ENCODE assay signal across 24 cellular contexts in genomic region chr2:28209864-28210263, GRCh38.
DNase-seq lines count a peak whose midpoint lies in the region; ATAC-seq, FAIRE-seq and TF ChIP-seq lines count a peak whose summit lies in the region.
"Had no signal": no experiment of that assay in that cellular context is flagged by ENCODE, and none has a peak within 500 bp of the region (broad histone marks: within the 10 kb centered on the region; RNA-seq: fewer than 3 reads in every experiment).

No MANE protein-coding gene starts in this region.

- CTCF ChIA-PET in Caco-2 (lab: Charles Lee) (no interaction called here), endothelial cell of umbilical vein (lab: Charles Lee) (no interaction called here)

- H3K27ac ChIP-seq in endothelial cell of umbilical vein (ENCODE audit: insufficient read depth, low read depth, low read length) (peak overlapping the region; percentile 19), pancreas (no peak overlapping the region)

- POLR2A ChIA-PET in Caco-2 (lab: Charles Lee) (no interaction called here), endothelial cell of umbilical vein (lab: Charles Lee) (no interaction called here)

- FAIRE-seq in endothelial cell of umbilical vein (lab: Jason Lieb, UNC): no peak
- FAIRE-seq in pancreas (lab: Jason Lieb, UNC): peak; percentile 66
- FAIRE-seq in urothelium cell line (lab: Jason Lieb, UNC): no peak
- FAIRE-seq: A204.1 had no signal

- H3K4me3 Mint-ChIP-seq in Caco-2 (ENCODE audit: unreplicated experiment): no peak overlapping the region
- H3K4me3 Mint-ChIP-seq: B cell, CD14-positive monocyte, GM23338 had no signal

- dilution Hi-C loops in endothelial cell of umbilical vein (cut with MboI; ENCODE audit: extremely low pct_ligation_motif_present, low sequenced_read_pairs): no loop called here

- no peaks in the 10 kb centered on the region for H3K27me3 Mint-ChIP-seq in Caco-2 (ENCODE audit: insufficient read depth, unreplicated experiment)
- H3K27me3 Mint-ChIP-seq: B cell had no signal

- TF ChIP-seq POLR2A in endothelial cell of umbilical vein (IDR thresholded peaks at IDR 0.05; ENCODE audit: low read depth, low read length): no peak

- no peaks in the 10 kb centered on the region for H3K9me1 ChIP-seq in endothelial cell of umbilical vein (replicated peaks; ENCODE audit: control insufficient read depth, extremely low read depth, insufficient read depth, low read length)

- H3K9me3 ChIP-seq in Caco-2: no peaks in the 10 kb centered on the region
- no peaks in the 10 kb centered on the region for H3K9me3 ChIP-seq in endothelial cell of umbilical vein (replicated peaks; ENCODE audit: control insufficient read depth, insufficient read depth, low read length)
- H3K9me3 ChIP-seq in pancreas: no peaks in the 10 kb centered on the region

- H3K4me1 ChIP-seq in Caco-2 (peaks cover 18% of the 10 kb centered on the region), endothelial cell of umbilical vein (ENCODE audit: control insufficient read depth, extremely low read depth, insufficient read depth, low read length) (peaks cover 13% of the 10 kb centered on the region), pancreas (no peaks in the 10 kb centered on the region)

- H3K27me3 ChIP-seq in Caco-2 (replicated peaks; ENCODE audit: control insufficient read depth, insufficient read depth, low read length) (no peaks in the 10 kb centered on the region), endothelial cell of umbilical vein (ENCODE audit: control insufficient read depth in 2 of 2, insufficient read depth in 2 of 2, low read length in 2 of 2) (no peaks in the 10 kb centered on the region), pancreas (no peaks in the 10 kb centered on the region)

- BruUV-seq in Caco-2 (replicated peaks; lab: Mats Ljungman, UMichigan) (no TSS peak), endothelial cell of umbilical vein (replicated peaks; lab: Mats Ljungman, UMichigan) (no TSS peak)

- peaks cover 25% of the 10 kb centered on the region for H3K4me1 Mint-ChIP-seq in Caco-2 (ENCODE audit: low read depth, unreplicated experiment)
- H3K4me1 Mint-ChIP-seq: B cell, GM23338 had no signal

- no peak for DNase-seq in Caco-2
- DNase-seq in MV-4-11 (lab: John Stamatoyannopoulos, UW): peak; percentile 15
- peak; percentile 60 for DNase-seq in endothelial cell of umbilical vein (ENCODE audit: low read depth, low spot score)
- DNase-seq in pancreas: no peak
- DNase-seq in AG08395 (ENCODE audit: low spot score): no peak
- no peak for DNase-seq in NCI-H2029 (lab: John Stamatoyannopoulos, UW)
- no peak for DNase-seq in urothelium cell line (ENCODE audit: low spot score)
- no peak for DNase-seq in SIG-M5 treated with dmso at 0.1 percent for 504 hours (lab: John Stamatoyannopoulos, UW; ENCODE audit: unreplicated experiment)
- DNase-seq: EL; HCEC 1CT; Karpas-422; NCI-H1092; NCI-H1436 treated with DMSO at 0.1 percent for 48 hours; NCI-H1930; NCI-H226; NCI-H510A treated with DMSO at 0.1 percent for 48 hours; NCI-H774; NK-92 treated with Interleukin-12 subunit alpha and Interleukin-12 subunit beta, amount 100 ng/mL, for 24 hours; SIG-M5 had no signal

- no peak overlapping the region for H2AFZ ChIP-seq in endothelial cell of umbilical vein (ENCODE audit: low read depth, low read length)
- H2AFZ ChIP-seq: GM23338 had no signal

- peak overlapping the region; percentile 25 for H3K4me2 ChIP-seq in endothelial cell of umbilical vein (ENCODE audit: insufficient read depth, low read length)
- H3K4me2 ChIP-seq: GM23338 had no signal

- H3K4me3 ChIP-seq in Caco-2 (ENCODE audit: low read depth, low read length) (no peak overlapping the region), endothelial cell of umbilical vein (replicated peaks in 1 of 3; ENCODE audit: insufficient read depth in 1 of 3, low read depth in 1 of 3, low read length in 3 of 3) (no peak overlapping the region), pancreas (no peak overlapping the region)
- H3K4me3 ChIP-seq: GM23338 had no signal

- H3K36me3 ChIP-seq in Caco-2 (ENCODE audit: control insufficient read depth, insufficient read depth, low read length) (no peaks in the 10 kb centered on the region), endothelial cell of umbilical vein (ENCODE audit: control insufficient read depth in 2 of 2, extremely low read depth in 1 of 2, insufficient read depth in 2 of 2, low read length in 2 of 2) (no peaks in the 10 kb centered on the region), pancreas (no peaks in the 10 kb centered on the region)

- H3K36me3 Mint-ChIP-seq in Caco-2 (ENCODE audit: insufficient read depth, unreplicated experiment): no peaks in the 10 kb centered on the region

- no peaks in the 10 kb centered on the region for H3K79me2 ChIP-seq in endothelial cell of umbilical vein (ENCODE audit: control insufficient read depth, insufficient read depth, low read length)

- ATAC-seq in pancreas: no peak
- ATAC-seq: GM23338, SK-N-SH treated with all-trans-retinoic acid at 6 μM for 48 hours had no signal

- TF ChIP-seq CTCF in Caco-2 (IDR thresholded peaks at IDR 0.05; ENCODE audit: insufficient read depth in 1 of 2, low read depth in 1 of 2, low read length in 1 of 2, severe bottlenecking in 1 of 2, unreplicated experiment in 1 of 2): no peak
- no peak for TF ChIP-seq CTCF in endothelial cell of umbilical vein (IDR thresholded peaks at IDR 0.05; ENCODE audit: extremely low read depth in 1 of 2, insufficient read depth in 1 of 2, low read depth in 1 of 2, low read length in 2 of 2)
- no peak for TF ChIP-seq CTCF in pancreas (IDR thresholded peaks at IDR 0.05)

- peak overlapping the region; percentile 81 for H3K27ac Mint-ChIP-seq in Caco-2 (ENCODE audit: unreplicated experiment)
- H3K27ac Mint-ChIP-seq: B cell, CD14-positive monocyte, GM23338 had no signal

- no peaks in the 10 kb centered on the region for H4K20me1 ChIP-seq in endothelial cell of umbilical vein (replicated peaks; ENCODE audit: control insufficient read depth, extremely low read depth, insufficient read depth, low read length)

- H3K9ac ChIP-seq in endothelial cell of umbilical vein (replicated peaks; ENCODE audit: extremely low read depth, insufficient read depth, low read length): no peak overlapping the region

- intact Hi-C loops in Caco-2 (cut with micrococcal nuclease; ENCODE audit: unreplicated experiment): no loop called here
- intact Hi-C loops in endothelial cell of umbilical vein (cut with micrococcal nuclease): no loop called here
- intact Hi-C loops in pancreas (cut with DNase I): no loop called here

- H3K9me3 Mint-ChIP-seq in Caco-2 (ENCODE audit: unreplicated experiment): no peaks in the 10 kb centered on the region
- H3K9me3 Mint-ChIP-seq: GM23338 had no signal

TF ChIP-seq in endothelial cell of umbilical vein, 7 proteins besides CTCF, POLR2A, EP300 and RAD21:
- no peak for TF ChIP-seq MAX (IDR thresholded peaks at IDR 0.05; ENCODE audit: insufficient read depth, insufficient read length)
- no peak for TF ChIP-seq GATA2 (IDR thresholded peaks at IDR 0.05; ENCODE audit: insufficient read depth, insufficient read length, low read depth, low read length)
- TF ChIP-seq EZH2 (IDR thresholded peaks at IDR 0.05; ENCODE audit: borderline replicate concordance, low read depth, low read length, severe bottlenecking): no peak
- no peak for TF ChIP-seq FOS (IDR thresholded peaks at IDR 0.05; ENCODE audit: borderline replicate concordance, insufficient read depth, low read length)
- TF ChIP-seq MYC (IDR thresholded peaks at IDR 0.05; ENCODE audit: low read depth, low read length): no peak
- TF ChIP-seq JUN (IDR thresholded peaks at IDR 0.05; ENCODE audit: borderline replicate concordance, insufficient read depth, insufficient read length, low read depth): no peak
- no peak for TF ChIP-seq POLR2AphosphoS5 (IDR thresholded peaks at IDR 0.05; ENCODE audit: insufficient read depth, low read depth, low read length)

Comparison
In these comparisons a context has a peak if more than half of its experiments do, and no peak if none do; other contexts are left out.
1. DNase-seq: peak in MV-4-11 (single experiment) and endothelial cell of umbilical vein (single experiment); none in Caco-2 (0 of 2), pancreas (0 of 6), AG08395 (single experiment), NCI-H2029 (single experiment), urothelium cell line (single experiment) and SIG-M5 treated with dmso at 0.1 percent for 504 hours (single experiment).